In the genomic region with DNA sequence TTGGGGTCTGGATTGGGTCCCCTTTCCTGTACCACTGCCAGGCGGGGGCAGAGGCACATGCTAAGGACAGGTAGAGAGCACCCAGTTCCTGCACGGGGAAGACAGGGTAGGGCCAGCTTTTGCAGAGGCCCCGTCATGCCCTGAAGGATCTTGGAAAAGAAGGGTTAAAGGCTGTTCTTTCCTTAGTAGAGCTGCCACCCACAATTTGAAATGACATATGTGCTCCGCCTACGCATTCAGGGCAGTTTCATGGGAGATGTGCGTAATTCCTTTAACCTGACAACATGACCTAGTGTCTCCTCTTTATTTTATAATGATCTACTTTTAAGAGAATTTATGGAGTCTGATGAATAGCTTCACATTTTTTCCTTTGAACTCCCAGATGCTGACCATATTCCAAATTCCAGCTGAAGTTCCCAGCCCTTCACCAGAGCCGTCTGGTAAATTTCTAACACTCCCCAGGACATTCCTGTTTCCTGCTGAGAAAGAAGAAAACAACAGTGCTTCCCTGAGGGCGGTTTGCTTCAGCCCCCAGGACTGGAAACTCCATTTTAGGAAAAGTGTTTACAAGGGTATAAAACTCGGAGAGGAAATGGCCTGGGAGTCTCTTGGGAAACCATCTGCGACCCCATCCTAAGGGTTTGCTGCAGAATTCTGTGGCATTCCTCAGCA, we compare ENCODE assay signal across 2 cellular contexts.
A peak's percentile ranks its signal among the peaks of the same experiment; 100 is the strongest.
TF ChIP-seq lines count a peak whose summit lies in the region.

No MANE protein-coding gene starts in this region.

TF ChIP-seq in IMR-90, 13 proteins besides CTCF, POLR2A, EP300 and RAD21:
- TF ChIP-seq, protein P1, sequence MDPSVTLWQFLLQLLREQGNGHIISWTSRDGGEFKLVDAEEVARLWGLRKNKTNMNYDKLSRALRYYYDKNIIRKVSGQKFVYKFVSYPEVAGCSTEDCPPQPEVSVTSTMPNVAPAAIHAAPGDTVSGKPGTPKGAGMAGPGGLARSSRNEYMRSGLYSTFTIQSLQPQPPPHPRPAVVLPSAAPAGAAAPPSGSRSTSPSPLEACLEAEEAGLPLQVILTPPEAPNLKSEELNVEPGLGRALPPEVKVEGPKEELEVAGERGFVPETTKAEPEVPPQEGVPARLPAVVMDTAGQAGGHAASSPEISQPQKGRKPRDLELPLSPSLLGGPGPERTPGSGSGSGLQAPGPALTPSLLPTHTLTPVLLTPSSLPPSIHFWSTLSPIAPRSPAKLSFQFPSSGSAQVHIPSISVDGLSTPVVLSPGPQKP (IDR thresholded peaks at IDR 0.05; ENCODE audit: borderline replicate concordance, low read depth, low read length) = no peak
- no peak for TF ChIP-seq MXI1 (IDR thresholded peaks at IDR 0.05; ENCODE audit: borderline replicate concordance, low read depth, low read length)
- 0 out of 2 replicates have a peak, but pooled peaks have one; percentile 21 for TF ChIP-seq CEBPB (IDR thresholded peaks at IDR 0.05; ENCODE audit: low read depth, low read length)
- TF ChIP-seq CHD1 (IDR thresholded peaks at IDR 0.05; ENCODE audit: low read depth, low read length) = no peak
- no peak for TF ChIP-seq RFX5 (IDR thresholded peaks at IDR 0.05; ENCODE audit: low read depth, low read length)
- TF ChIP-seq NFE2L2 (IDR thresholded peaks at IDR 0.05; ENCODE audit: low read depth, low read length) = no peak

TF ChIP-seq in HepG2, 621 proteins besides CTCF, POLR2A, EP300 and RAD21:
- no peak for TF ChIP-seq ZNF75D (CRISPR knock-in tag; IDR thresholded peaks at IDR 0.05; ENCODE audit: borderline replicate concordance)
- TF ChIP-seq ZNF407 (CRISPR knock-in tag; IDR thresholded peaks at IDR 0.05; ENCODE audit: not compliant biosample characterization) = no peak
- TF ChIP-seq NFRKB (IDR thresholded peaks at IDR 0.05) = no peak
- TF ChIP-seq, protein P2, sequence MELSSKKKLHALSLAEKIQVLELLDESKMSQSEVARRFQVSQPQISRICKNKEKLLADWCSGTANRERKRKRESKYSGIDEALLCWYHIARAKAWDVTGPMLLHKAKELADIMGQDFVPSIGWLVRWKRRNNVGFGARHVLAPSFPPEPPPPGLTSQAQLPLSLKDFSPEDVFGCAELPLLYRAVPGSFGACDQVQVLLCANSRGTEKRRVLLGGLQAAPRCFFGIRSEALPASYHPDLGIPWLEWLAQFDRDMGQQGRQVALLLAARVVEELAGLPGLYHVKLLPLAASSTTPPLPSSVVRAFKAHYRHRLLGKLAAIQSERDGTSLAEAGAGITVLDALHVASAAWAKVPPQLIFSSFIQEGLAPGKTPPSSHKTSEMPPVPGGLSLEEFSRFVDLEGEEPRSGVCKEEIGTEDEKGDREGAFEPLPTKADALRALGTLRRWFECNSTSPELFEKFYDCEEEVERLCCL (CRISPR knock-in tag; IDR thresholded peaks at IDR 0.05; ENCODE audit: borderline replicate concordance) = no peak
